In genomic region chr11:19816817-19817216, GRCh38 we compare ENCODE assay signal across 25 cellular contexts.
A peak's percentile ranks its signal among the peaks of the same experiment; 100 is the strongest.
DNase-seq lines count a peak whose midpoint lies in the region; ATAC-seq, FAIRE-seq and TF ChIP-seq lines count a peak whose summit lies in the region.
"Had no signal": no experiment of that assay in that cellular context is flagged by ENCODE, and none has a peak within 500 bp of the region (broad histone marks: within the 10 kb centered on the region; RNA-seq: fewer than 3 reads in every experiment).

No MANE protein-coding gene starts in this region.

- no peak overlapping the region for H2AK5ac ChIP-seq in H1 (ENCODE audit: low read depth, low read length)

- H3K4me1 Mint-ChIP-seq in nephron progenitor cell, result peaks cover 58% of the 10 kb centered on the region
- H3K4me1 Mint-ChIP-seq: stimulated activated naive CD8-positive, alpha-beta T cell treated with anti-CD3 and anti-CD28 coated beads, Interleukin-15, amount 100 ng/mL, for 72 hours had no signal

- no peak overlapping the region for H2BK12ac ChIP-seq in H1 (ENCODE audit: low read depth, low read length)

- 19% methylated on average over 4 of the region's 4 CpGs for WGBS in HUES64
- WGBS in H1 (ENCODE audit: extremely low coverage in 1 of 2, insufficient coverage in 1 of 2, insufficient read length in 1 of 2, insufficient replicate concordance in 2 of 2, low coverage in 1 of 2, low lambda C conversion rate in 2 of 2, missing lambda C conversion rate in 1 of 2), 2 experiments, result 6% methylated on average over 4 of the region's 4 CpGs; no CpG with 5 or more reads in 1 of the 2 experiments

- H3K36me3 ChIP-seq in HUES64 (ENCODE audit: insufficient read depth, low read length) (peaks cover 11% of the 10 kb centered on the region; the same call in 1 of the 2 replicates), H1 (ENCODE audit: control insufficient read depth in 2 of 4, insufficient read depth in 4 of 4, low read length in 3 of 4) (peaks cover 0 to 4% (median 2%) of the 10 kb centered on the region in 4 experiments; a peak in 1 of 8 replicates)
- H3K36me3 ChIP-seq: neutrophil, prostate gland, tibial nerve had no signal

- no peaks in the 10 kb centered on the region for H4K20me1 ChIP-seq in H1 (replicated peaks in 1 of 2; ENCODE audit: control insufficient read depth in 1 of 2, insufficient read depth in 2 of 2, low read length in 2 of 2)

- no peak overlapping the region for H2AFZ ChIP-seq in H1 (ENCODE audit: low read length)

- H3K4me2 ChIP-seq in H1 (ENCODE audit: insufficient read depth in 1 of 2, low read depth in 2 of 2, low read length in 2 of 2), result peak overlapping the region; percentile 73 to 79
- H3K4me2 ChIP-seq: SK-N-SH had no signal

- H3K27me3 ChIP-seq in HUES64 (ENCODE audit: insufficient read depth, low read length) (no peaks in the 10 kb centered on the region), H1 (replicated peaks in 1 of 4; ENCODE audit: control insufficient read depth in 3 of 4, extremely low read depth in 1 of 4, insufficient read depth in 3 of 4, low read length in 3 of 4) (no peaks in the 10 kb centered on the region)
- H3K27me3 ChIP-seq: neutrophil, tibial nerve had no signal

- no peak overlapping the region for H2BK15ac ChIP-seq in H1 (ENCODE audit: low read length)

- no peak for TF ChIP-seq EP300 in H1 (IDR thresholded peaks at IDR 0.05; ENCODE audit: borderline replicate concordance in 1 of 2, low read depth in 2 of 2, low read length in 2 of 2)

- H4K8ac ChIP-seq in H1 (ENCODE audit: extremely low read depth, insufficient read depth, low read length), result no peak overlapping the region

- H3K9ac ChIP-seq in HUES64 (ENCODE audit: low read depth, low read length) (peak overlapping the region; percentile 48), H1 (replicated peaks in 1 of 4; ENCODE audit: extremely low read depth in 1 of 4, low read depth in 3 of 4, low read length in 3 of 4) (peak overlapping the region in 1 of 4 experiments; percentile 36; a peak in 1 of 7 replicates)
- H3K9ac ChIP-seq: SK-N-SH had no signal

- peaks cover 10% of the 10 kb centered on the region for H3K79me1 ChIP-seq in H1 (ENCODE audit: low read depth, low read length)

- peak overlapping the region; percentile 20 for H3K4me3 Mint-ChIP-seq in nephron progenitor cell
- H3K4me3 Mint-ChIP-seq: activated naive CD4-positive, alpha-beta T cell treated with anti-CD3 and anti-CD28 coated beads for 36 hours; effector memory CD8-positive, alpha-beta T cell; stimulated activated naive CD8-positive, alpha-beta T cell treated with anti-CD3 and anti-CD28 coated beads, Interleukin-15, amount 100 ng/mL, for 72 hours; T-helper 2 cell treated with Interferon-gamma antibody and Interleukin-4, amounts not matched to agents 5 μg/mL and 100 μg/mL, for 36 hours had no signal

- H3K23ac ChIP-seq in H1 (ENCODE audit: insufficient read length), result no peak overlapping the region

- POLR2A ChIA-PET in H1 (lab: Charles Lee; ENCODE audit: partially characterized antibody), result interaction anchor here (0.7 to 5.0 kb wide), 9 partner anchors 10 to 87 kb away, joined by 3 to 37 read pairs (median 7); no protein-coding TSS in a partner anchor

- H3K79me2 ChIP-seq in H1 (ENCODE audit: control insufficient read depth in 1 of 2, insufficient read depth in 2 of 2, low read length in 2 of 2), result peaks cover 0 to 72% of the 10 kb centered on the region in 2 experiments; a peak in 3 of 4 replicates

- DNase-seq in NCI-H2107 treated with DMSO at 0.1 percent for 48 hours (lab: John Stamatoyannopoulos, UW; ENCODE audit: unreplicated experiment) (peak; percentile 83), H1 (ENCODE audit: low read depth in 1 of 2, low spot score in 2 of 2) (no peak), nephron progenitor cell (no peak), KBM-7 (no peak), NK-92 (lab: John Stamatoyannopoulos, UW; ENCODE audit: unreplicated experiment) (no peak)
- DNase-seq: activated naive CD4-positive, alpha-beta T cell treated with anti-CD3 and anti-CD28 coated beads for 36 hours; amniotic stem cell; effector memory CD8-positive, alpha-beta T cell; foreskin melanocyte; hippocampal formation; Karpas-422; kidney glomerular epithelial cell; mammary epithelial cell; MV-4-11; SK-N-SH; stimulated activated naive CD8-positive, alpha-beta T cell treated with anti-CD3 and anti-CD28 coated beads, Interleukin-15, amount 100 ng/mL, for 72 hours had no signal

- H3K27ac ChIP-seq in HUES64 (ENCODE audit: low read depth, low read length), result peak overlapping the region; percentile 100
- H3K27ac ChIP-seq in H1 (ENCODE audit: low read depth, low read length), result peak overlapping the region; percentile 97
- H3K27ac ChIP-seq: neutrophil, prostate gland, tibial nerve had no signal

- H2BK20ac ChIP-seq in H1 (ENCODE audit: low read length), result peak overlapping the region; percentile 74; the same call in 1 of the 2 replicates

- peak overlapping the region; percentile 27; the same call in 1 of the 2 replicates for H3K18ac ChIP-seq in H1 (ENCODE audit: extremely low read depth, low read length)

- no peaks in the 10 kb centered on the region for H3K36me3 Mint-ChIP-seq in nephron progenitor cell (ENCODE audit: low read depth)

- no peak for ATAC-seq in GM18868 (IDR thresholded peaks at IDR 0.05; ENCODE audit: unreplicated experiment)
- ATAC-seq: effector memory CD8-positive, alpha-beta T cell; esophagus mucosa; stimulated activated naive CD8-positive, alpha-beta T cell treated with anti-CD3 and anti-CD28 coated beads, Interleukin-15, amount 100 ng/mL, for 72 hours had no signal

- H3K27me3 Mint-ChIP-seq in nephron progenitor cell (ENCODE audit: low read depth, poor library complexity), result peaks cover 12% of the 10 kb centered on the region

- H3K4me1 ChIP-seq in HUES64 (ENCODE audit: insufficient read depth, low read length) (peaks cover 75% of the 10 kb centered on the region), H1 (replicated peaks in 1 of 4; ENCODE audit: control insufficient read depth in 3 of 4, insufficient read depth in 4 of 4, low read length in 3 of 4) (peaks cover 29 to 49% (median 46%) of the 10 kb centered on the region in 4 experiments)
- H3K4me1 ChIP-seq: prostate gland had no signal

- H3K9me3 ChIP-seq in HUES64 (ENCODE audit: insufficient read depth, low read depth, low read length) (no peaks in the 10 kb centered on the region), H1 (ENCODE audit: insufficient read depth in 2 of 2, low read depth in 1 of 2, low read length in 1 of 2) (no peaks in the 10 kb centered on the region)
- H3K9me3 ChIP-seq: neutrophil, prostate gland, SK-N-SH, tibial nerve had no signal

- no peak overlapping the region for H3K4ac ChIP-seq in H1 (replicated peaks; ENCODE audit: insufficient read length, low read depth, low read length)

- TF ChIP-seq POLR2A in H1 (IDR thresholded peaks at IDR 0.05; ENCODE audit: control extremely low read depth in 1 of 2, low read depth in 2 of 2, low read length in 2 of 2), result peak in 1 of 2 experiments; percentile 40; a peak in 1 of 3 replicates

- CTCF ChIA-PET in H1 (lab: Charles Lee; ENCODE audit: partially characterized antibody), result interaction anchor here (1.0 to 8.0 kb wide), 6 partner anchors 10 to 115 kb away, joined by 3 to 88 read pairs (median 28); no protein-coding TSS in a partner anchor

- H3K27ac Mint-ChIP-seq in nephron progenitor cell, result no peak overlapping the region
- H3K27ac Mint-ChIP-seq: activated naive CD4-positive, alpha-beta T cell treated with anti-CD3 and anti-CD28 coated beads for 36 hours; effector memory CD8-positive, alpha-beta T cell; stimulated activated naive CD8-positive, alpha-beta T cell treated with anti-CD3 and anti-CD28 coated beads, Interleukin-15, amount 100 ng/mL, for 72 hours; T-helper 2 cell treated with Interferon-gamma antibody and Interleukin-4, amounts not matched to agents 5 μg/mL and 100 μg/mL, for 36 hours had no signal

- FAIRE-seq in H1 (lab: Jason Lieb, UNC), result no peak
- FAIRE-seq: bronchial epithelial cell, colon had no signal

- no peak overlapping the region for H4K91ac ChIP-seq in H1 (replicated peaks; ENCODE audit: insufficient read length, low read length)

- peaks cover 7% of the 10 kb centered on the region; the same call in 1 of the 2 replicates for H3K23me2 ChIP-seq in H1 (ENCODE audit: low read depth, low read length)

- H4K5ac ChIP-seq in H1 (ENCODE audit: insufficient read length, low read depth, low read length), result peak overlapping the region; percentile 63

- in situ Hi-C loops in KBM-7 (cut with MboI; ENCODE audit: low pct_unique_long_range_greater_than_20kb, low sequenced_read_pairs), result no loop called here

- no peak overlapping the region for H3K56ac ChIP-seq in H1 (replicated peaks; ENCODE audit: insufficient read length, low read depth, low read length)

- TF ChIP-seq CTCF in H1 (IDR thresholded peaks at IDR 0.05; ENCODE audit: control extremely low read depth in 1 of 3, insufficient read depth in 1 of 3, low read depth in 1 of 3, low read length in 3 of 3) (no peak), nephron progenitor cell (IDR thresholded peaks at IDR 0.05) (no peak)

- peak overlapping the region; percentile 99 for H2BK5ac ChIP-seq in H1 (ENCODE audit: low read depth, low read length)

- H3K4me3 ChIP-seq in HUES64 (ENCODE audit: low read length) (peak overlapping the region; percentile 19), H1 (ENCODE audit: extremely low read depth in 1 of 4, insufficient read depth in 2 of 4, low read depth in 3 of 4, low read length in 4 of 4) (peak overlapping the region in 3 of 4 experiments; percentile 8 to 46 (median 32); a peak in 5 of 8 replicates)
- H3K4me3 ChIP-seq: prostate gland, tibial nerve had no signal

- H3K9me3 Mint-ChIP-seq in nephron progenitor cell, result no peaks in the 10 kb centered on the region
- H3K9me3 Mint-ChIP-seq: activated naive CD4-positive, alpha-beta T cell treated with anti-CD3 and anti-CD28 coated beads for 36 hours; effector memory CD8-positive, alpha-beta T cell; stimulated activated naive CD8-positive, alpha-beta T cell treated with anti-CD3 and anti-CD28 coated beads, Interleukin-15, amount 100 ng/mL, for 72 hours; T-helper 2 cell treated with Interferon-gamma antibody and Interleukin-4, amounts not matched to agents 5 μg/mL and 100 μg/mL, for 36 hours had no signal

- no peak for TF ChIP-seq RAD21 in H1 (IDR thresholded peaks at IDR 0.05 in 1 of 2, conservative IDR thresholded peaks at IDR 0.05 in 1 of 2; ENCODE audit: low read depth in 2 of 2, low read length in 2 of 2)

- no peak overlapping the region for H2BK120ac ChIP-seq in H1 (replicated peaks; ENCODE audit: low read depth, low read length)

- no peak overlapping the region for H3K14ac ChIP-seq in H1 (ENCODE audit: insufficient read length)

TF ChIP-seq in H1, 55 proteins besides CTCF, POLR2A, EP300 and RAD21:
- TF ChIP-seq SIX5 (IDR thresholded peaks at IDR 0.05; ENCODE audit: low read depth, low read length) (0 out of 2 replicates have a peak, but pooled peaks have one; percentile 4), RBBP5 (IDR thresholded peaks at IDR 0.05; ENCODE audit: borderline replicate concordance, low read depth, low read length) (no peak)
